ENCODE assay signal across 12 cellular contexts in genomic region chr2:3574155-3574554, GRCh38. TPM values are rescaled to one million over a fixed set of nuclear protein-coding genes. Genes with fewer than 3 reads are reported as not detected.
DNase-seq lines count a peak whose midpoint lies in the region; ATAC-seq and TF ChIP-seq lines count a peak whose summit lies in the region.
"Had no signal": no experiment of that assay in that cellular context is flagged by ENCODE, and none has a peak within 500 bp of the region (broad histone marks: within the 10 kb centered on the region; RNA-seq: fewer than 3 reads in every experiment).

No MANE protein-coding gene starts in this region.

- no peaks in the 10 kb centered on the region for H3K27me3 ChIP-seq in RWPE2 (ENCODE audit: insufficient read depth, poor library complexity, severe bottlenecking)
- no peaks in the 10 kb centered on the region for H3K27me3 ChIP-seq in hepatocyte
- no peaks in the 10 kb centered on the region for H3K27me3 ChIP-seq in dorsolateral prefrontal cortex
- H3K27me3 ChIP-seq: esophagus muscularis mucosa, ovary had no signal

- H3K9me3 Mint-ChIP-seq in activated naive CD4-positive, alpha-beta T cell treated with anti-CD3 and anti-CD28 coated beads, Interleukin-2, amount 50 U/mL, for 24 hours: no peaks in the 10 kb centered on the region
- no peaks in the 10 kb centered on the region for H3K9me3 Mint-ChIP-seq in stimulated activated naive B cell treated with anti-CD40 and anti-IgM and Interleukin-4, amounts not matched to agents 10 μg/mL and 1 μg/mL and 100 μg/mL, for 72 hours

- WGBS in hepatocyte (ENCODE audit: low lambda C conversion rate, missing lambda C conversion rate): 98% methylated on average over 11 of the region's 11 CpGs

- peaks cover 36% of the 10 kb centered on the region for H3K4me1 Mint-ChIP-seq in activated naive CD4-positive, alpha-beta T cell treated with anti-CD3 and anti-CD28 coated beads, Interleukin-2, amount 50 U/mL, for 24 hours
- H3K4me1 Mint-ChIP-seq in stimulated activated naive B cell treated with anti-CD40 and anti-IgM and Interleukin-4, amounts not matched to agents 10 μg/mL and 1 μg/mL and 100 μg/mL, for 72 hours: peaks cover 24 to 40% of the 10 kb centered on the region in 2 donors

- DNase-seq in activated naive CD4-positive, alpha-beta T cell treated with anti-CD3 and anti-CD28 coated beads, Interleukin-2, amount 50 U/mL, for 16 hours: no peak
- DNase-seq in RWPE2 (ENCODE audit: low spot score) (no peak), hepatocyte (ENCODE audit: low spot score) (no peak), dorsolateral prefrontal cortex (no peak)
- DNase-seq in stimulated activated naive B cell treated with anti-CD40 and anti-IgM and Interleukin-4, amounts not matched to agents 10 μg/mL and 1 μg/mL and 100 μg/mL, for 72 hours: no peak
- DNase-seq: AML-193, NCI-H2081 treated with DMSO at 0.1 percent for 48 hours had no signal

- peak overlapping the region; percentile 98 for H3K4me3 Mint-ChIP-seq in activated naive CD4-positive, alpha-beta T cell treated with anti-CD3 and anti-CD28 coated beads, Interleukin-2, amount 50 U/mL, for 24 hours
- H3K4me3 Mint-ChIP-seq in stimulated activated naive B cell treated with anti-CD40 and anti-IgM and Interleukin-4, amounts not matched to agents 10 μg/mL and 1 μg/mL and 100 μg/mL, for 72 hours: peak overlapping the region; percentile 28 to 61

- ATAC-seq in RWPE2 (ENCODE audit: low read depth) (no peak), GM21737 (IDR thresholded peaks at IDR 0.05; ENCODE audit: unreplicated experiment) (no peak), GM21717 (IDR thresholded peaks at IDR 0.05; ENCODE audit: unreplicated experiment) (no peak)
- ATAC-seq in stimulated activated naive B cell treated with anti-CD40 and anti-IgM and Interleukin-4, amounts not matched to agents 10 μg/mL and 1 μg/mL and 100 μg/mL, for 72 hours (replicated peaks): no peak

- H3K9me3 ChIP-seq in RWPE2 (ENCODE audit: severe bottlenecking) (no peaks in the 10 kb centered on the region), hepatocyte (ENCODE audit: low read depth) (no peaks in the 10 kb centered on the region)
- H3K9me3 ChIP-seq: esophagus muscularis mucosa, ovary had no signal

- H3K4me2 ChIP-seq in hepatocyte: peak overlapping the region; percentile 86

- TF ChIP-seq CTCF in RWPE2 (IDR thresholded peaks at IDR 0.05; ENCODE audit: poor library complexity, severe bottlenecking): no peak
- no peak for TF ChIP-seq CTCF in hepatocyte (IDR thresholded peaks at IDR 0.05; ENCODE audit: poor library complexity)
- no peak for TF ChIP-seq CTCF in dorsolateral prefrontal cortex (IDR thresholded peaks at IDR 0.05 in 54 of 56, conservative IDR thresholded peaks at IDR 0.05 in 2 of 56; ENCODE audit: low read depth in 1 of 56, partially characterized antibody in 56 of 56)

- intact Hi-C loops in dorsolateral prefrontal cortex (cut with DNase I): loop anchor here (2.0 to 5.0 kb wide), 2 partner anchors 55 to 97 kb away; partner anchors contain the start of gene ADI1 (in 1 of the 2)

- H3K36me3 Mint-ChIP-seq in activated naive CD4-positive, alpha-beta T cell treated with anti-CD3 and anti-CD28 coated beads, Interleukin-2, amount 50 U/mL, for 24 hours: peaks cover 30% of the 10 kb centered on the region
- peaks cover 37 to 45% of the 10 kb centered on the region in 2 donors for H3K36me3 Mint-ChIP-seq in stimulated activated naive B cell treated with anti-CD40 and anti-IgM and Interleukin-4, amounts not matched to agents 10 μg/mL and 1 μg/mL and 100 μg/mL, for 72 hours

- H3K9me2 ChIP-seq in hepatocyte (replicated peaks; ENCODE audit: insufficient read depth): no peaks in the 10 kb centered on the region

- no peak overlapping the region for H3K27ac Mint-ChIP-seq in activated naive CD4-positive, alpha-beta T cell treated with anti-CD3 and anti-CD28 coated beads, Interleukin-2, amount 50 U/mL, for 24 hours
- H3K27ac Mint-ChIP-seq in stimulated activated naive B cell treated with anti-CD40 and anti-IgM and Interleukin-4, amounts not matched to agents 10 μg/mL and 1 μg/mL and 100 μg/mL, for 72 hours: no peak overlapping the region

- H2AFZ ChIP-seq in hepatocyte: peak overlapping the region; percentile 89

- H3K36me3 ChIP-seq in RWPE2 (ENCODE audit: low read depth): peaks cover 37% of the 10 kb centered on the region
- H3K36me3 ChIP-seq in hepatocyte (replicated peaks; ENCODE audit: insufficient read depth, low read depth): peaks cover 11% of the 10 kb centered on the region
- H3K36me3 ChIP-seq: ovary had no signal

- H3K27ac ChIP-seq in RWPE2 (ENCODE audit: poor library complexity, severe bottlenecking): no peak overlapping the region
- no peak overlapping the region for H3K27ac ChIP-seq in hepatocyte
- H3K27ac ChIP-seq in dorsolateral prefrontal cortex: no peak overlapping the region
- H3K27ac ChIP-seq: ovary had no signal

- H3K4me3 ChIP-seq in RWPE2 (ENCODE audit: severe bottlenecking): peak overlapping the region; percentile 56
- peak overlapping the region; percentile 58 for H3K4me3 ChIP-seq in hepatocyte
- H3K4me3 ChIP-seq in dorsolateral prefrontal cortex: peak overlapping the region in 15 of 59 donors; percentile 70 to 92 (median 82)

- H4K20me1 ChIP-seq in hepatocyte (ENCODE audit: insufficient read depth, poor library complexity, severe bottlenecking): peaks cover 36% of the 10 kb centered on the region

- H3K79me2 ChIP-seq in hepatocyte: peaks cover 39% of the 10 kb centered on the region

- H3K27me3 Mint-ChIP-seq in activated naive CD4-positive, alpha-beta T cell treated with anti-CD3 and anti-CD28 coated beads, Interleukin-2, amount 50 U/mL, for 24 hours: no peaks in the 10 kb centered on the region
- H3K27me3 Mint-ChIP-seq in stimulated activated naive B cell treated with anti-CD40 and anti-IgM and Interleukin-4, amounts not matched to agents 10 μg/mL and 1 μg/mL and 100 μg/mL, for 72 hours: no peaks in the 10 kb centered on the region

- H3K4me1 ChIP-seq in RWPE2 (ENCODE audit: insufficient read depth, poor library complexity, severe bottlenecking) (peaks cover 23% of the 10 kb centered on the region), hepatocyte (ENCODE audit: insufficient read depth) (peaks cover 29% of the 10 kb centered on the region)

RNA-seq across cellular contexts. Expression of gene RPS7, which starts 0.9 kb away (rescaled TPM):
- total RNA-seq in hepatocyte (3,340 and 3,712 TPM in 2 replicates), dorsolateral prefrontal cortex (100 to 1,000 TPM; 295 to 533 (median 396) TPM)
- polyA plus RNA-seq in hepatocyte: 400 and 446 TPM in 2 replicates

RNA-seq across cellular contexts. Expression of gene RNASEH1, which starts 16.0 kb away (rescaled TPM):
- total RNA-seq in hepatocyte: 15.3 and 16.6 TPM in 2 replicates
- 25.6 and 26.9 TPM in 2 replicates for polyA plus RNA-seq in hepatocyte
- 10 to 100 TPM; 11.4 to 33.7 (median 23.1) TPM for total RNA-seq in dorsolateral prefrontal cortex

RNA-seq across cellular contexts. Expression of gene COLEC11, which starts 20.8 kb away (rescaled TPM):
- 22.6 TPM in 2 replicates for total RNA-seq in hepatocyte
- 20.9 and 21.5 TPM in 2 replicates for polyA plus RNA-seq in hepatocyte
- total RNA-seq in dorsolateral prefrontal cortex: 1 to 10 TPM in 100 of 120 experiments, under 1 TPM in 15, not detected in 5; 0.49 to 9.5 (median 1.8) TPM

RNA-seq across cellular contexts. Expression of gene ADI1, which starts 54.8 kb away (rescaled TPM):
- total RNA-seq in hepatocyte (97.7 and 106 TPM in 2 replicates), dorsolateral prefrontal cortex (10 to 100 TPM; 18.6 to 47.4 (median 29.0) TPM)
- 154 and 204 TPM in 2 replicates for polyA plus RNA-seq in hepatocyte
